In genomic region chr11:44729065-44729464, GRCh38 we compare ENCODE assay signal across 12 cellular contexts. TPM values are rescaled to one million over a fixed set of nuclear protein-coding genes. Genes with fewer than 3 reads are reported as not detected.
A peak's percentile ranks its signal among the peaks of the same experiment; 100 is the strongest.
DNase-seq lines count a peak whose midpoint lies in the region; ATAC-seq and TF ChIP-seq lines count a peak whose summit lies in the region.
"Had no signal": no experiment of that assay in that cellular context is flagged by ENCODE, and none has a peak within 500 bp of the region (broad histone marks: within the 10 kb centered on the region; RNA-seq: fewer than 3 reads in every experiment).

No MANE protein-coding gene starts in this region.

- H3K4me3 Mint-ChIP-seq in mesothelial cell of epicardium: peak overlapping the region; percentile 80

- H3K4me1 Mint-ChIP-seq in mesothelial cell of epicardium: peaks cover 53% of the 10 kb centered on the region

- no peak for ATAC-seq in Right ventricle myocardium inferior
- ATAC-seq in upper lobe of left lung (ENCODE audit: low FRiP score in 2 of 2): no peak
- ATAC-seq in gastrocnemius medialis: no peak

- intact Hi-C loops in Right ventricle myocardium inferior (cut with DNase I): loop anchor here (2.0 to 5.0 kb wide), 2 partner anchors 46 to 167 kb away; no protein-coding TSS in a partner anchor
- intact Hi-C loops in gastrocnemius medialis (cut with DNase I; ENCODE audit: low total_unique reads): loop anchor here (2.0 to 5.0 kb wide), 3 partner anchors 46 to 163 kb away; no protein-coding TSS in a partner anchor

- in situ Hi-C loops in gastrocnemius medialis (cut with MboI; ENCODE audit: low sequenced_read_pairs in 4 of 4): loop anchor here in 3 of 4 donors (5.0 to 10.0 kb wide), 4 partner anchors 104 to 178 kb away; no protein-coding TSS in a partner anchor

- TF ChIP-seq CTCF in cardiac muscle cell (IDR thresholded peaks at IDR 0.05; ENCODE audit: low read depth, low read length) (no peak), mesothelial cell of epicardium (IDR thresholded peaks at IDR 0.05; ENCODE audit: unreplicated experiment) (no peak), upper lobe of left lung (IDR thresholded peaks at IDR 0.05) (no peak), gastrocnemius medialis (IDR thresholded peaks at IDR 0.05 in 4 of 5, conservative IDR thresholded peaks at IDR 0.05 in 1 of 5) (no peak)

- no peak for DNase-seq in cardiac muscle cell (ENCODE audit: low read depth in 1 of 2, low spot score in 1 of 2)
- DNase-seq in Right ventricle myocardium inferior (ENCODE audit: missing footprints): no peak
- DNase-seq in mesothelial cell of epicardium (ENCODE audit: low spot score in 2 of 2, unreplicated experiment in 2 of 2): no peak
- DNase-seq in upper lobe of left lung: no peak
- DNase-seq in gastrocnemius medialis: no peak
- DNase-seq in SKM-1 (lab: John Stamatoyannopoulos, UW; ENCODE audit: unreplicated experiment): no peak
- DNase-seq in SKM-1 treated with dmso at 0.1 percent for 144 hours (lab: John Stamatoyannopoulos, UW; ENCODE audit: unreplicated experiment): no peak
- DNase-seq: MV-4-11, RPMI8226 had no signal

- H3K9me3 ChIP-seq in cardiac muscle cell (ENCODE audit: low read depth): no peaks in the 10 kb centered on the region
- H3K9me3 ChIP-seq in ectodermal cell (ENCODE audit: control insufficient read depth, low read length): no peaks in the 10 kb centered on the region
- H3K9me3 ChIP-seq in upper lobe of left lung: no peaks in the 10 kb centered on the region
- H3K9me3 ChIP-seq in gastrocnemius medialis: no peaks in the 10 kb centered on the region

- TF ChIP-seq EP300 in upper lobe of left lung (IDR thresholded peaks at IDR 0.05): no peak

- no peaks in the 10 kb centered on the region for H3K9me3 Mint-ChIP-seq in mesothelial cell of epicardium

- H3K27me3 Mint-ChIP-seq in mesothelial cell of epicardium (ENCODE audit: low read depth): peaks cover 32% of the 10 kb centered on the region

- H3K4me1 ChIP-seq in cardiac muscle cell (ENCODE audit: low read depth) (peaks cover 58% of the 10 kb centered on the region), ectodermal cell (ENCODE audit: control insufficient read depth, insufficient read depth, low read length) (peaks cover 67% of the 10 kb centered on the region), upper lobe of left lung (peaks cover 22 to 38% (median 33%) of the 10 kb centered on the region in 4 donors), gastrocnemius medialis (peaks cover 0 to 9% of the 10 kb centered on the region in 2 donors)

- WGBS in ectodermal cell, 2 experiments: 0% methylated on average over 2 of the region's 2 CpGs; no CpG with 5 or more reads in 1 of the 2 experiments
- 41 to 67% methylated on average over 2 of the region's 2 CpGs for WGBS in upper lobe of left lung, 2 donors

- no peaks in the 10 kb centered on the region for H3K36me3 Mint-ChIP-seq in mesothelial cell of epicardium

- no peaks in the 10 kb centered on the region for H3K36me3 ChIP-seq in cardiac muscle cell
- no peaks in the 10 kb centered on the region for H3K36me3 ChIP-seq in ectodermal cell (ENCODE audit: control insufficient read depth, insufficient read depth, low read length)
- H3K36me3 ChIP-seq in upper lobe of left lung: no peaks in the 10 kb centered on the region
- H3K36me3 ChIP-seq in gastrocnemius medialis: no peaks in the 10 kb centered on the region

- H3K27ac ChIP-seq in cardiac muscle cell (no peak overlapping the region), ectodermal cell (ENCODE audit: insufficient read depth, low read depth, low read length, poor library complexity, severe bottlenecking) (peak overlapping the region; percentile 52), upper lobe of left lung (peak overlapping the region in 3 of 4 donors; percentile 6 to 70 (median 38)), gastrocnemius medialis (peak overlapping the region in 2 of 4 donors; percentile 18 to 45)
- H3K27ac ChIP-seq: HL-60 had no signal

- TF ChIP-seq POLR2A in upper lobe of left lung (IDR thresholded peaks at IDR 0.05) (no peak), gastrocnemius medialis (IDR thresholded peaks at IDR 0.05) (no peak)

- peak overlapping the region; percentile 32 for H3K27ac Mint-ChIP-seq in mesothelial cell of epicardium

- H3K27me3 ChIP-seq in cardiac muscle cell: no peaks in the 10 kb centered on the region
- no peaks in the 10 kb centered on the region for H3K27me3 ChIP-seq in ectodermal cell (ENCODE audit: control insufficient read depth, insufficient read depth, low read length, poor library complexity, severe bottlenecking)
- peaks cover 0 to 27% (median 6%) of the 10 kb centered on the region in 4 donors for H3K27me3 ChIP-seq in upper lobe of left lung
- peaks cover 13 to 17% (median 17%) of the 10 kb centered on the region in 3 donors for H3K27me3 ChIP-seq in gastrocnemius medialis

- H3K4me3 ChIP-seq in cardiac muscle cell (peak overlapping the region; percentile 99), ectodermal cell (ENCODE audit: insufficient read depth, low read depth, low read length) (peak overlapping the region; percentile 86), upper lobe of left lung (peak overlapping the region in 1 of 4 donors; percentile 82), gastrocnemius medialis (no peak overlapping the region)

RNA-seq across cellular contexts. Expression of gene TSPAN18, which starts 2.3 kb away (rescaled TPM):
- total RNA-seq in cardiac muscle cell (48.1 and 68.6 TPM in 2 replicates), Right ventricle myocardium inferior (115 TPM), mesothelial cell of epicardium (45.4 to 51.3 TPM (median 47.4 TPM) in 3 replicates), upper lobe of left lung (10 to 100 TPM in 4 of 6 donors, 1 to 10 TPM in 2; 8.2 to 48.6 (median 17.5) TPM), gastrocnemius medialis (1 to 10 TPM; 2.1 to 9.1 (median 2.5) TPM)
- polyA plus RNA-seq in cardiac muscle cell: 82.8 and 122 TPM in 2 replicates
- polyA plus RNA-seq in ectodermal cell (2013, experiment 1 of 4): 97.7 TPM
- polyA plus RNA-seq in ectodermal cell (2013, experiment 2 of 4): 118 TPM
- 79.6 TPM for polyA plus RNA-seq in ectodermal cell (2013, experiment 3 of 4)
- 97.4 TPM for polyA plus RNA-seq in ectodermal cell (2013, experiment 4 of 4)
- total RNA-seq: NCI-H460 had no signal

Comparison
In these comparisons a context has a peak if more than half of its experiments do, and no peak if none do; other contexts are left out.
1. H3K4me3 ChIP-seq: peak in cardiac muscle cell (single experiment) and ectodermal cell (single experiment); none in gastrocnemius medialis (0 of 4).